In genomic region chr1:167533851-167534300, GRCh38 we compare ENCODE assay signal across 1 cellular context.
TF ChIP-seq lines count a peak whose summit lies in the region.

No MANE protein-coding gene starts in this region.

TF ChIP-seq in K562, 482 proteins besides CTCF, POLR2A, EP300 and RAD21 (continued from another document):
- TF ChIP-seq VEZF1 (CRISPR knock-in tag; IDR thresholded peaks at IDR 0.05) (no peak), SMC3 (conservative IDR thresholded peaks at IDR 0.05; ENCODE audit: insufficient read depth, low read depth, low read length) (peak; percentile 76)
